Comparison of ENCODE assay signal across 8 cellular contexts in genomic region chr1:20100632-20101355, GRCh38. TPM values are rescaled to one million over a fixed set of nuclear protein-coding genes. Genes with fewer than 3 reads are reported as not detected.
DNase-seq lines count a peak whose midpoint lies in the region; ATAC-seq and TF ChIP-seq lines count a peak whose summit lies in the region.

No MANE protein-coding gene starts in this region.

- H3K4me1 ChIP-seq in fibroblast of lung (ENCODE audit: control insufficient read depth, extremely low read depth, insufficient read depth, low read length), result no peaks in the 10 kb centered on the region

- H4K20me1 ChIP-seq in fibroblast of lung (ENCODE audit: control insufficient read depth, extremely low read depth, insufficient read depth, low read length), result no peaks in the 10 kb centered on the region

- peaks cover 27% of the 10 kb centered on the region for H3K9me3 Mint-ChIP-seq in nephron progenitor cell

- H3K36me3 ChIP-seq in fibroblast of lung (ENCODE audit: control insufficient read depth, insufficient read depth, low read length), result no peaks in the 10 kb centered on the region

- H3K27me3 Mint-ChIP-seq in nephron progenitor cell (ENCODE audit: low read depth, poor library complexity), result peaks cover 5% of the 10 kb centered on the region

- H3K79me2 ChIP-seq in fibroblast of lung (ENCODE audit: control insufficient read depth, insufficient read depth, low read length), result no peaks in the 10 kb centered on the region

- no peak for ATAC-seq in HG02798 (IDR thresholded peaks at IDR 0.05; ENCODE audit: poor library complexity, unreplicated experiment)

- H3K27ac ChIP-seq in fibroblast of lung (ENCODE audit: insufficient read depth, low read length), result no peak overlapping the region

- H3K4me3 Mint-ChIP-seq in nephron progenitor cell, result no peak overlapping the region

- no peak overlapping the region for H3K9ac ChIP-seq in fibroblast of lung (ENCODE audit: insufficient read depth, low read length)

- H3K27ac Mint-ChIP-seq in nephron progenitor cell, result no peak overlapping the region

- no peak overlapping the region for H2AFZ ChIP-seq in fibroblast of lung (ENCODE audit: low read length)

- H3K36me3 Mint-ChIP-seq in nephron progenitor cell (ENCODE audit: low read depth), result no peaks in the 10 kb centered on the region

- no peaks in the 10 kb centered on the region for H3K27me3 ChIP-seq in fibroblast of lung (ENCODE audit: control insufficient read depth, insufficient read depth, low read length)

- no peak overlapping the region for H3K4me2 ChIP-seq in fibroblast of lung (ENCODE audit: extremely low read depth, insufficient read depth, low read length)

- DNase-seq in activated CD8-positive, alpha-beta memory T cell treated with anti-CD3 and anti-CD28 coated beads for 24 hours, result peak; percentile 61
- no peak for DNase-seq in activated CD8-positive, alpha-beta memory T cell treated with anti-CD3 and anti-CD28 coated beads, Interleukin-2, amount 50 U/mL, for 4 hours
- DNase-seq in NCI-H1092 (lab: John Stamatoyannopoulos, UW) (peak; percentile 25), fibroblast of lung (ENCODE audit: low read depth in 2 of 2) (peak; percentile 63 to 64), nephron progenitor cell (peak; percentile 43)
- peak; percentile 5 for DNase-seq in activated CD4-positive, alpha-beta T cell treated with anti-CD3 and anti-CD28 coated beads, Interleukin-2, amount 50 U/mL, for 1 hour
- no peak for DNase-seq in stimulated activated naive CD4-positive, alpha-beta T cell treated with Interleukin-2 at 50 U/mL for 16 hours (lab: John Stamatoyannopoulos, UW)

- no peak overlapping the region for H3K4me3 ChIP-seq in fibroblast of lung (replicated peaks in 1 of 4; ENCODE audit: control extremely low read depth in 1 of 4, insufficient read depth in 1 of 4, low read depth in 3 of 4, low read length in 4 of 4)

- TF ChIP-seq CTCF in fibroblast of lung (conservative IDR thresholded peaks at IDR 0.05 in 1 of 2, IDR thresholded peaks at IDR 0.05 in 1 of 2; ENCODE audit: low read depth in 1 of 2, low read length in 2 of 2) (peak; percentile 80 to 85), nephron progenitor cell (IDR thresholded peaks at IDR 0.05) (peak; percentile 78)

- no peaks in the 10 kb centered on the region for H3K4me1 Mint-ChIP-seq in nephron progenitor cell

- H3K9me3 ChIP-seq in fibroblast of lung (ENCODE audit: control insufficient read depth, insufficient read depth, low read depth, low read length), result no peaks in the 10 kb centered on the region

RNA-seq across cellular contexts. Expression of gene PLA2G2D, which starts 18.5 kb away (rescaled TPM):
- total RNA-seq in fibroblast of lung, result not detected in 2 replicates
- not detected in 2 replicates for polyA plus RNA-seq in fibroblast of lung
- not detected in 2 replicates for polyA plus RNA-seq in fibroblast of lung (2012)
- not detected in 2 replicates for polyA minus RNA-seq in fibroblast of lung (ENCODE audit: low replicate concordance)

RNA-seq across cellular contexts. Expression of gene PLA2G5, which starts 30.8 kb away (rescaled TPM):
- total RNA-seq in fibroblast of lung, result 9.8 and 27.4 TPM in 2 replicates
- 1.1 and 7.2 TPM in 2 replicates for polyA plus RNA-seq in fibroblast of lung
- 1.3 and 8.9 TPM in 2 replicates for polyA plus RNA-seq in fibroblast of lung (2012)
- polyA minus RNA-seq in fibroblast of lung (ENCODE audit: low replicate concordance), result 0.98 and 6.0 TPM in 2 replicates

RNA-seq across cellular contexts. Expression of gene PLA2G2F, which starts 38.3 kb away (rescaled TPM):
- not detected in 2 replicates for total RNA-seq in fibroblast of lung
- polyA plus RNA-seq in fibroblast of lung, result not detected in 2 replicates
- polyA plus RNA-seq in fibroblast of lung (2012), result not detected in 2 replicates
- 0.12 TPM in 1 of 2 replicates, not detected in the other for polyA minus RNA-seq in fibroblast of lung (ENCODE audit: low replicate concordance)

Comparison
In these comparisons a context has a peak if more than half of its experiments do, and no peak if none do; other contexts are left out.
1. DNase-seq: peak in activated CD8-positive, alpha-beta memory T cell treated with anti-CD3 and anti-CD28 coated beads for 24 hours (single experiment), NCI-H1092 (single experiment), activated CD4-positive, alpha-beta T cell treated with anti-CD3 and anti-CD28 coated beads, Interleukin-2, amount 50 U/mL, for 1 hour (single experiment), fibroblast of lung (2 of 2) and nephron progenitor cell (single experiment); none in activated CD8-positive, alpha-beta memory T cell treated with anti-CD3 and anti-CD28 coated beads, Interleukin-2, amount 50 U/mL, for 4 hours (single experiment) and stimulated activated naive CD4-positive, alpha-beta T cell treated with Interleukin-2 at 50 U/mL for 16 hours (single experiment).